Comparison of ENCODE assay signal across 21 cellular contexts in genomic region chr10:119347181-119347974, GRCh38.
"Had no signal": no experiment of that assay in that cellular context is flagged by ENCODE, and none has a peak within 500 bp of the region (broad histone marks: within the 10 kb centered on the region; RNA-seq: fewer than 3 reads in every experiment).

No MANE protein-coding gene starts in this region.

- H3K9me3 Mint-ChIP-seq: natural killer cell treated with Interleukin-12 subunit alpha and Interleukin-12 subunit beta and Interleukin-15 and Interleukin-18, amount 100 ng/mL, for 72 hours had no signal

- H3K4me3 Mint-ChIP-seq: activated CD4-positive, alpha-beta memory T cell treated with anti-CD3 and anti-CD28 coated beads for 36 hours; activated T-helper 1 cell treated with anti-CD3 and anti-CD28 coated beads, Interleukin-12 subunit alpha, Interleukin-12 subunit beta, Interleukin-2, Interleukin-4 antibody, amounts not matched to agents 30 ng/mL and 10 ng/mL and 1 ng/mL, durations not matched to agents 14 hours and 24 hours and 36 hours; immature natural killer cell; mesothelial cell of epicardium; natural killer cell treated with Interleukin-12 subunit alpha and Interleukin-12 subunit beta and Interleukin-15 and Interleukin-18, amount 100 ng/mL, for 72 hours had no signal

- H3K27me3 ChIP-seq: heart left ventricle, suprapubic skin had no signal

- H3K27me3 Mint-ChIP-seq: activated CD4-positive, alpha-beta memory T cell treated with anti-CD3 and anti-CD28 coated beads for 36 hours; natural killer cell treated with Interleukin-12 subunit alpha and Interleukin-12 subunit beta and Interleukin-15 and Interleukin-18, amount 100 ng/mL, for 72 hours had no signal

- H3K36me3 ChIP-seq: suprapubic skin had no signal

- H3K9me3 ChIP-seq: suprapubic skin had no signal

- H3K27ac ChIP-seq: parathyroid adenoma, suprapubic skin had no signal

- ATAC-seq: activated naive CD4-positive, alpha-beta T cell treated with anti-CD3 and anti-CD28 coated beads, Interleukin-2, amount 50 U/mL, for 72 hours; natural killer cell treated with Interleukin-12 subunit alpha and Interleukin-12 subunit beta and Interleukin-15 and Interleukin-18, amount 100 ng/mL, for 72 hours; stimulated activated naive CD8-positive, alpha-beta T cell treated with anti-CD3 and anti-CD28 coated beads, Interleukin-15, Interleukin-2, amounts not matched to agents 100 U/mL and 50 U/mL, for 24 hours had no signal

- DNase-seq: activated CD4-positive, alpha-beta memory T cell treated with anti-CD3 and anti-CD28 coated beads for 36 hours; activated CD4-positive, alpha-beta T cell treated with anti-CD3 and anti-CD28 coated beads for 1 hour; activated gamma-delta T cell treated with Interleukin-2 at 50 U/mL for 16 hours; activated T-cell treated with anti-CD3 and anti-CD28 coated beads for 4 hours; central memory CD4-positive, alpha-beta T cell; immature natural killer cell; stimulated activated CD4-positive, alpha-beta T cell treated with anti-CD3 and anti-CD28 coated beads, Interleukin-12 subunit alpha, Interleukin-12 subunit beta, amount 100 ng/mL, for 4 hours; stimulated activated CD4-positive, alpha-beta T cell treated with anti-CD3 and anti-CD28 coated beads, Interleukin-1b, Interleukin-23, amount 100 ng/mL, for 48 hours; stimulated activated CD8-positive, alpha-beta memory T cell treated with anti-CD3 and anti-CD28 coated beads, Interleukin-4, amount 100 ng/mL, for 48 hours; stimulated activated naive CD8-positive, alpha-beta T cell treated with anti-CD3 and anti-CD28 coated beads, Interleukin-15, Interleukin-2, amounts not matched to agents 100 U/mL and 50 U/mL, for 24 hours; trophoblast cell; WERI-Rb-1 had no signal

- H3K4me3 ChIP-seq: coronary artery, heart left ventricle, lung, suprapubic skin had no signal

- H3K27ac Mint-ChIP-seq: activated CD4-positive, alpha-beta memory T cell treated with anti-CD3 and anti-CD28 coated beads for 36 hours; activated T-helper 1 cell treated with anti-CD3 and anti-CD28 coated beads, Interleukin-12 subunit alpha, Interleukin-12 subunit beta, Interleukin-2, Interleukin-4 antibody, amounts not matched to agents 30 ng/mL and 10 ng/mL and 1 ng/mL, durations not matched to agents 14 hours and 24 hours and 36 hours; immature natural killer cell; mesothelial cell of epicardium; natural killer cell treated with Interleukin-12 subunit alpha and Interleukin-12 subunit beta and Interleukin-15 and Interleukin-18, amount 100 ng/mL, for 72 hours had no signal
